ENCODE assay signal across 8 cellular contexts in genomic region chr15:66292261-66293084, GRCh38. TPM values are rescaled to one million over a fixed set of nuclear protein-coding genes. Genes with fewer than 3 reads are reported as not detected.
DNase-seq lines count a peak whose midpoint lies in the region; ATAC-seq and TF ChIP-seq lines count a peak whose summit lies in the region.

No MANE protein-coding gene starts in this region.

- no peak overlapping the region for H2BK5ac ChIP-seq in mesenchymal stem cell (ENCODE audit: low read depth, low read length, poor library complexity, severe bottlenecking)

- peaks cover 0 to 3% of the 10 kb centered on the region in 2 experiments for H3K27me3 ChIP-seq in mesenchymal stem cell (ENCODE audit: control insufficient read depth in 1 of 2, insufficient read depth in 1 of 2, low read length in 2 of 2)
- no peaks in the 10 kb centered on the region for H3K27me3 ChIP-seq in vagina

- no peak overlapping the region for H2BK12ac ChIP-seq in mesenchymal stem cell (ENCODE audit: low read length in 2 of 2)

- no peak overlapping the region for H3K14ac ChIP-seq in mesenchymal stem cell (ENCODE audit: low read length in 2 of 2)

- intact Hi-C loops in vagina (cut with DNase I), result no loop called here

- H3K18ac ChIP-seq in mesenchymal stem cell (ENCODE audit: low read depth in 1 of 2, low read length in 2 of 2), result no peak overlapping the region

- in situ Hi-C loops in astrocyte of the spinal cord (cut with HindIII; ENCODE audit: low sequenced_read_pairs), result no loop called here

- no peak for ATAC-seq in GM18867 (IDR thresholded peaks at IDR 0.05; ENCODE audit: unreplicated experiment)

- H3K36me3 ChIP-seq in mesenchymal stem cell (ENCODE audit: control insufficient read depth in 1 of 2, insufficient read depth in 2 of 2, low read depth in 1 of 2, low read length in 2 of 2) (peaks cover 0 to 4% of the 10 kb centered on the region in 2 experiments), vagina (peaks cover 0 to 4% of the 10 kb centered on the region in 2 donors)

- TF ChIP-seq CTCF in astrocyte of the spinal cord (IDR thresholded peaks at IDR 0.05; ENCODE audit: low read depth, low read length) (no peak), vagina (IDR thresholded peaks at IDR 0.05) (no peak)

- H3K9me3 ChIP-seq in mesenchymal stem cell (ENCODE audit: control insufficient read depth, low read length), result no peaks in the 10 kb centered on the region
- H3K9me3 ChIP-seq in vagina, result no peaks in the 10 kb centered on the region

- DNase-seq in stimulated activated CD4-positive, alpha-beta T cell treated with anti-CD3 and anti-CD28 coated beads, Interleukin-15, amount 100 ng/mL, for 24 hours, result peak; percentile 12
- DNase-seq in stimulated activated CD4-positive, alpha-beta T cell treated with anti-CD3 and anti-CD28 coated beads, Interleukin-12 subunit alpha, Interleukin-12 subunit beta, amount 100 ng/mL, for 4 hours, result no peak
- no peak for DNase-seq in astrocyte of the spinal cord (ENCODE audit: low read depth, low spot score)
- DNase-seq in mesenchymal stem cell, result no peak
- DNase-seq in vagina (ENCODE audit: extremely low spot score in 2 of 2), result no peak
- DNase-seq in H4 (ENCODE audit: low spot score), result no peak
- no peak for DNase-seq in SHP77 treated with DMSO at 0.1 percent for 48 hours (lab: John Stamatoyannopoulos, UW)

- no peak for TF ChIP-seq POLR2A in vagina (IDR thresholded peaks at IDR 0.05)

- no peak overlapping the region for H4K91ac ChIP-seq in mesenchymal stem cell (ENCODE audit: low read length)

- no peak overlapping the region for H3K4ac ChIP-seq in mesenchymal stem cell (ENCODE audit: low read depth in 1 of 2, low read length in 2 of 2)

- peaks cover 4% of the 10 kb centered on the region for H3K79me1 ChIP-seq in mesenchymal stem cell (replicated peaks; ENCODE audit: low read length, poor library complexity, severe bottlenecking)

- WGBS in mesenchymal stem cell, result 66% methylated on average over 5 of the region's 12 CpGs

- H2AFZ ChIP-seq in mesenchymal stem cell (ENCODE audit: low read depth, low read length), result no peak overlapping the region

- H2AK5ac ChIP-seq in mesenchymal stem cell (ENCODE audit: low read length, severe bottlenecking), result no peak overlapping the region

- H2BK120ac ChIP-seq in mesenchymal stem cell (ENCODE audit: low read depth, low read length), result no peak overlapping the region

- H3K9ac ChIP-seq in mesenchymal stem cell (ENCODE audit: low read length), result peak overlapping the region; percentile 90

- H3K4me3 ChIP-seq in astrocyte of the spinal cord (ENCODE audit: low read depth, low read length), result peak overlapping the region; percentile 50
- H3K4me3 ChIP-seq in mesenchymal stem cell (ENCODE audit: insufficient read depth in 1 of 2, low read depth in 1 of 2, low read length in 2 of 2), result peak overlapping the region in 1 of 2 experiments; percentile 85
- peak overlapping the region; percentile 65 to 92 for H3K4me3 ChIP-seq in vagina

- no peak overlapping the region for H4K8ac ChIP-seq in mesenchymal stem cell (ENCODE audit: low read length)

- no peak overlapping the region for H3K23ac ChIP-seq in mesenchymal stem cell (ENCODE audit: low read length in 2 of 2)

- H3K27ac ChIP-seq in mesenchymal stem cell (ENCODE audit: low read length, poor library complexity, severe bottlenecking) (no peak overlapping the region), vagina (peak overlapping the region; percentile 91)

- H3K4me1 ChIP-seq in mesenchymal stem cell (ENCODE audit: control insufficient read depth, insufficient read depth, low read depth, low read length) (peaks cover 8% of the 10 kb centered on the region), vagina (peaks cover 45% of the 10 kb centered on the region)

- H3K4me2 ChIP-seq in mesenchymal stem cell (ENCODE audit: low read length, poor library complexity, severe bottlenecking), result peak overlapping the region; percentile 99

- H2BK15ac ChIP-seq in mesenchymal stem cell (ENCODE audit: low read depth, poor library complexity, severe bottlenecking), result no peak overlapping the region

RNA-seq across cellular contexts. Expression of gene DIS3L, which starts 0.9 kb away (rescaled TPM):
- 8.3 TPM for polyA plus RNA-seq in mesenchymal stem cell (2013, experiment 1 of 2)
- polyA plus RNA-seq in mesenchymal stem cell (2013, experiment 2 of 2), result 7.3 TPM
- 20.9 TPM for total RNA-seq in vagina
- 21.1 and 21.3 TPM in 2 replicates for total RNA-seq in H4 (2014; rRNA removed; shearing (Covaris generic))

RNA-seq across cellular contexts. Expression of gene MEGF11, which starts 38.9 kb away (rescaled TPM):
- not detected for polyA plus RNA-seq in mesenchymal stem cell (2013, experiment 1 of 2)
- not detected for polyA plus RNA-seq in mesenchymal stem cell (2013, experiment 2 of 2)
- 0.25 TPM for total RNA-seq in vagina
- 0.02 TPM in 1 of 2 replicates, not detected in the other for total RNA-seq in H4 (2014; rRNA removed; shearing (Covaris generic))
